ENCODE assay signal across 11 cellular contexts in genomic region chr17:27495460-27495859, GRCh38. TPM values are rescaled to one million over a fixed set of nuclear protein-coding genes. Genes with fewer than 3 reads are reported as not detected.
DNase-seq lines count a peak whose midpoint lies in the region; ATAC-seq, FAIRE-seq and TF ChIP-seq lines count a peak whose summit lies in the region.
"Had no signal": no experiment of that assay in that cellular context is flagged by ENCODE, and none has a peak within 500 bp of the region (broad histone marks: within the 10 kb centered on the region; RNA-seq: fewer than 3 reads in every experiment).

No MANE protein-coding gene starts in this region.

- TF ChIP-seq EP300 in GM12878 (IDR thresholded peaks at IDR 0.05; ENCODE audit: borderline replicate concordance in 1 of 2, control insufficient read depth in 1 of 2, low read depth in 2 of 2, low read length in 2 of 2), result no peak

- H3K27me3 ChIP-seq in GM12878 (replicated peaks in 1 of 2; ENCODE audit: control insufficient read depth in 2 of 2, insufficient read depth in 2 of 2, low read length in 1 of 2), result no peaks in the 10 kb centered on the region
- no peaks in the 10 kb centered on the region for H3K27me3 ChIP-seq in mucosa of rectum (ENCODE audit: control insufficient read depth in 2 of 2, insufficient read depth in 2 of 2, low read length in 2 of 2)
- H3K27me3 ChIP-seq in upper lobe of right lung, result no peaks in the 10 kb centered on the region
- H3K27me3 ChIP-seq: sigmoid colon had no signal

- ATAC-seq in GM12878 (peak; percentile 80), upper lobe of right lung (peak; percentile 3)

- POLR2A ChIA-PET in GM12878 (lab: Charles Lee), result interaction anchor here (0.5 to 2.0 kb wide), 8 partner anchors 14 to 104 kb away, joined by 3 to 11 read pairs (median 5); no protein-coding TSS in a partner anchor

- H3K9ac ChIP-seq in GM12878 (ENCODE audit: control insufficient read depth, insufficient read depth, low read length), result peak overlapping the region; percentile 67; the same call in 1 of the 2 replicates
- H3K9ac ChIP-seq in mucosa of rectum (ENCODE audit: low read depth in 1 of 2, low read length in 2 of 2), result peak overlapping the region; percentile 9 to 52

- SMC1A ChIA-PET in GM12878 (lab: Charles Lee; ENCODE audit: uncharacterized antibody, unreplicated experiment), result interaction anchor here (0.7 to 11.6 kb wide), 12 partner anchors 10 to 257 kb away, joined by 3 to 139 read pairs (median 11); no protein-coding TSS in a partner anchor

- H3K79me2 ChIP-seq in GM12878 (ENCODE audit: control insufficient read depth, insufficient read depth, low read length), result peaks cover 53% of the 10 kb centered on the region

- H3K4me1 ChIP-seq in GM12878 (ENCODE audit: control insufficient read depth, insufficient read depth, low read length), result peaks cover 43% of the 10 kb centered on the region
- peaks cover 12 to 18% of the 10 kb centered on the region in 2 donors for H3K4me1 ChIP-seq in mucosa of rectum (ENCODE audit: control insufficient read depth in 2 of 2, insufficient read depth in 2 of 2, low read length in 2 of 2)
- H3K4me1 ChIP-seq in upper lobe of right lung, result peaks cover 34% of the 10 kb centered on the region

- peak overlapping the region; percentile 87 for H3K4me2 ChIP-seq in GM12878 (ENCODE audit: control insufficient read depth, insufficient read depth)

- in situ Hi-C loops in GM12878 (cut with MboI), result loop anchor here (25.0 kb wide), 2 partner anchors 1067 to 1392 kb away; partner anchors contain the start of genes FLOT2, PIGS and UNC119

- intact Hi-C loops in GM12878 (cut with micrococcal nuclease; ENCODE audit: unreplicated experiment) (loop anchor here (2.0 to 5.0 kb wide), 2 partner anchors 23 to 33 kb away; no protein-coding TSS in a partner anchor), upper lobe of right lung (cut with DNase I) (no loop called here)

- no peak for TF ChIP-seq RAD21 in GM12878 (IDR thresholded peaks at IDR 0.05; ENCODE audit: insufficient read depth, low read depth, low read length)

- peak; percentile 4 for DNase-seq in DMS79 (lab: John Stamatoyannopoulos, UW)
- DNase-seq in DMS79 treated with DMSO at 0.1 percent for 48 hours (lab: John Stamatoyannopoulos, UW), result no peak
- DNase-seq in GM12878 (ENCODE audit: low read depth, low spot score), result no peak
- no peak for DNase-seq in upper lobe of right lung
- no peak for DNase-seq in SHP77 treated with DMSO at 0.1 percent for 48 hours (lab: John Stamatoyannopoulos, UW)
- no peak for DNase-seq in OCI-M2 (lab: John Stamatoyannopoulos, UW; ENCODE audit: unreplicated experiment)
- no peak for DNase-seq in DMS114 treated with DMSO at 0.1 percent for 48 hours (lab: John Stamatoyannopoulos, UW; ENCODE audit: unreplicated experiment)
- DNase-seq: NCI-H2029, sigmoid colon had no signal

- peak; percentile 98 for FAIRE-seq in GM12878 (lab: Jason Lieb, UNC)

- H4K20me1 ChIP-seq in GM12878 (ENCODE audit: control insufficient read depth, insufficient read depth), result no peaks in the 10 kb centered on the region

- H3K4me3 ChIP-seq in GM12878 (peak overlapping the region; percentile 55; the same call in 1 of the 2 replicates), mucosa of rectum (ENCODE audit: low read length in 2 of 2) (peak overlapping the region in 1 of 2 donors; percentile 69), upper lobe of right lung (no peak overlapping the region)
- H3K4me3 ChIP-seq: sigmoid colon had no signal

- TF ChIP-seq POLR2A in GM12878 (IDR thresholded peaks at IDR 0.05; ENCODE audit: low read depth, low read length), result no peak

- RAD21 ChIA-PET in GM12878 (lab: Charles Lee; ENCODE audit: unreplicated experiment), result interaction anchor here (0.7 to 4.9 kb wide), 11 partner anchors 11 to 51 kb away, joined by 3 to 20 read pairs (median 7); partner anchors contain the start of gene KSR1

- H2AFZ ChIP-seq in GM12878 (ENCODE audit: control insufficient read depth, low read depth, low read length), result peak overlapping the region; percentile 33

- H3K27ac ChIP-seq in GM12878 (ENCODE audit: control insufficient read depth, insufficient read depth), result peak overlapping the region; percentile 80
- peak overlapping the region in 1 of 2 donors; percentile 54 for H3K27ac ChIP-seq in mucosa of rectum (ENCODE audit: low read depth in 2 of 2, low read length in 2 of 2)
- peak overlapping the region; percentile 84 for H3K27ac ChIP-seq in upper lobe of right lung
- H3K27ac ChIP-seq: 22Rv1 had no signal

- WGBS in GM12878 (ENCODE audit: insufficient coverage, insufficient replicate concordance, low lambda C conversion rate, missing lambda C conversion rate), result 11% methylated on average over 6 of the region's 6 CpGs

- BruUV-seq in GM12878 (replicated peaks; lab: Mats Ljungman, UMichigan), result no TSS peak

- TF ChIP-seq CTCF in GM12878 (IDR thresholded peaks at IDR 0.05 in 2 of 3, conservative IDR thresholded peaks at IDR 0.05 in 1 of 3; ENCODE audit: control insufficient read depth in 2 of 3, extremely low read depth in 1 of 3, insufficient read depth in 1 of 3, low read depth in 3 of 3, low read length in 3 of 3), result no peak
- TF ChIP-seq CTCF in upper lobe of right lung (IDR thresholded peaks at IDR 0.05), result no peak

- CTCF ChIA-PET in GM12878 (lab: Yijun Ruan, JAX), result interaction anchor here (0.9 to 4.0 kb wide), 11 partner anchors 10 to 259 kb away, joined by 3 to 25 read pairs (median 4); partner anchors contain the start of gene KSR1

- no peaks in the 10 kb centered on the region; the same call in 2 of the 3 replicates for H3K9me3 ChIP-seq in GM12878 (replicated peaks; ENCODE audit: control insufficient read depth, insufficient read depth, low read length)
- no peaks in the 10 kb centered on the region for H3K9me3 ChIP-seq in mucosa of rectum (ENCODE audit: control insufficient read depth in 2 of 2, low read length in 2 of 2)
- no peaks in the 10 kb centered on the region for H3K9me3 ChIP-seq in upper lobe of right lung
- H3K9me3 ChIP-seq: sigmoid colon had no signal

- H3K36me3 ChIP-seq in GM12878 (ENCODE audit: control insufficient read depth in 2 of 2, insufficient read depth in 2 of 2, low read length in 1 of 2), result peaks cover 3 to 9% of the 10 kb centered on the region in 2 experiments; a peak in 2 of 4 replicates
- H3K36me3 ChIP-seq in mucosa of rectum (ENCODE audit: control insufficient read depth in 2 of 2, insufficient read depth in 2 of 2, low read length in 2 of 2), result no peaks in the 10 kb centered on the region
- no peaks in the 10 kb centered on the region for H3K36me3 ChIP-seq in upper lobe of right lung
- H3K36me3 ChIP-seq: sigmoid colon had no signal

TF ChIP-seq in GM12878, 131 proteins besides CTCF, POLR2A, EP300 and RAD21:
- peak; percentile 77 for TF ChIP-seq RFX5 (IDR thresholded peaks at IDR 0.05; ENCODE audit: low read depth, low read length)
- 0 out of 2 replicates have a peak, but pooled peaks have one; percentile 14 for TF ChIP-seq YY1 (IDR thresholded peaks at IDR 0.05; ENCODE audit: low read depth, low read length)
- no peak for TF ChIP-seq CHD1 (IDR thresholded peaks at IDR 0.05; ENCODE audit: low read depth, low read length)
- TF ChIP-seq CREB1 (IDR thresholded peaks at IDR 0.05; ENCODE audit: low read depth), result 0 out of 2 replicates have a peak, but pooled peaks have one; percentile 45
- TF ChIP-seq ZNF24 (IDR thresholded peaks at IDR 0.05), result peak; percentile 7; the same call in 1 of the 2 replicates

RNA-seq across cellular contexts. Expression of gene KSR1, which starts 39.2 kb away (rescaled TPM):
- total RNA-seq in GM12878 (2013; cell fraction: nucleolus; rRNA removed), result 502 and 598 TPM in 2 replicates
- 21.4 and 26.1 TPM in 2 replicates for total RNA-seq in GM12878 (2014; rRNA removed)
- total RNA-seq in GM12878 (2014; rRNA removed; fragmentation: Illumina TruSeq; extraction: Trizol), result 19.7 and 20.1 TPM in 2 replicates
- total RNA-seq in GM12878 (2021), result 60.7 and 64.9 TPM in 2 replicates
- polyA plus RNA-seq in GM12878 (2011; ENCODE audit: low read depth), result 9.6 TPM
- 48.2 and 66.6 TPM in 2 replicates for polyA plus RNA-seq in GM12878 (2011; rRNA removed)
- polyA plus RNA-seq in GM12878 (2011; cell fraction: cytosol; rRNA removed), result 61.2 and 63.3 TPM in 2 replicates
- polyA plus RNA-seq in GM12878 (2011; cell fraction: nucleus; rRNA removed), result 337 and 354 TPM in 2 replicates
- polyA plus RNA-seq in GM12878 (2012), result 14.1 and 24.0 TPM in 2 replicates
- polyA plus RNA-seq in GM12878 (2014; fragmentation: Illumina TruSeq; extraction: Trizol), result 29.2 and 44.1 TPM in 2 replicates
- polyA plus RNA-seq in GM12878 (2014; fragmentation: Nextera tagmentation; extraction: Ambion mirVana), result 1 to 10 TPM in 1 of 2 experiments, under 1 TPM in 1; 0.97 to 1.7 TPM
- polyA plus RNA-seq in GM12878 (2014; rRNA removed), result 44.7 and 47.2 TPM in 2 replicates
- 10 to 100 TPM; 17.5 to 18.3 TPM for polyA plus RNA-seq in GM12878 (2016; fragmentation: Nextera tagmentation; extraction: Ambion mirVana)
- polyA minus RNA-seq in GM12878 (2011; rRNA and poly(A)+ RNA removed), result 99.3 and 144 TPM in 2 replicates
- polyA minus RNA-seq in GM12878 (2011; cell fraction: cytosol; rRNA and poly(A)+ RNA removed), result 35.6 and 42.5 TPM in 2 replicates
- polyA minus RNA-seq in GM12878 (2011; cell fraction: nucleus; rRNA and poly(A)+ RNA removed), result 107 and 177 TPM in 2 replicates
- 52.5 TPM for total RNA-seq in upper lobe of right lung
